Comparison of ENCODE assay signal across 12 cellular contexts in genomic region chr3:53169832-53170324, GRCh38. TPM values are rescaled to one million over a fixed set of nuclear protein-coding genes. Genes with fewer than 3 reads are reported as not detected.
DNase-seq lines count a peak whose midpoint lies in the region; ATAC-seq, FAIRE-seq and TF ChIP-seq lines count a peak whose summit lies in the region.
"Had no signal": no experiment of that assay in that cellular context is flagged by ENCODE, and none has a peak within 500 bp of the region (broad histone marks: within the 10 kb centered on the region; RNA-seq: fewer than 3 reads in every experiment).

No MANE protein-coding gene starts in this region.

- peak overlapping the region; percentile 90 for H3K27ac Mint-ChIP-seq in stimulated activated effector memory CD8-positive, alpha-beta T cell treated with anti-CD3 and anti-CD28 coated beads, Interleukin-12 subunit alpha, Interleukin-12 subunit beta, amount 100 ng/mL, for 72 hours

- TF ChIP-seq POLR2A in GM12892 (IDR thresholded peaks at IDR 0.05; ENCODE audit: low read depth, low read length): no peak

- no peak overlapping the region for H2AFZ ChIP-seq in OCI-LY7 (ENCODE audit: low read length)

- peak overlapping the region; percentile 94 for H3K27ac ChIP-seq in OCI-LY7 (ENCODE audit: low read depth, low read length, poor library complexity, severe bottlenecking)
- H3K27ac ChIP-seq in left lung: peak overlapping the region; percentile 53 to 95

- FAIRE-seq in GM12892 (lab: Jason Lieb, UNC): no peak

- H3K9me2 ChIP-seq in OCI-LY7 (ENCODE audit: insufficient read depth, low read length): no peaks in the 10 kb centered on the region

- no TSS peak for BruUV-seq in OCI-LY7 (replicated peaks; lab: Mats Ljungman, UMichigan)

- peaks cover 66% of the 10 kb centered on the region for H3K36me3 ChIP-seq in OCI-LY7 (ENCODE audit: insufficient read depth, low read length)
- peaks cover 0 to 39% of the 10 kb centered on the region in 2 donors for H3K36me3 ChIP-seq in left lung
- H3K36me3 ChIP-seq in mucosa of descending colon (ENCODE audit: low read depth): no peaks in the 10 kb centered on the region

- DNase-seq in GM12892 (ENCODE audit: insufficient read length): peak; percentile 78
- no peak for DNase-seq in OCI-LY7 (ENCODE audit: low spot score)
- DNase-seq in left lung: peak in 1 of 2 donors; percentile 69
- no peak for DNase-seq in stimulated activated effector memory CD8-positive, alpha-beta T cell treated with anti-CD3 and anti-CD28 coated beads, Interleukin-12 subunit alpha, Interleukin-12 subunit beta, amount 100 ng/mL, for 72 hours (ENCODE audit: low spot score in 2 of 2)
- no peak for DNase-seq in mucosa of descending colon
- DNase-seq: activated CD8-positive, alpha-beta memory T cell treated with anti-CD3 and anti-CD28 coated beads, Interleukin-2, amount 50 U/mL, for 48 hours; NCI-H2029 treated with DMSO at 0.1 percent for 48 hours; NCI-H82 had no signal

- POLR2A ChIA-PET in OCI-LY7 (lab: Charles Lee): interaction anchor here (0.6 to 3.2 kb wide), 12 partner anchors 9 to 176 kb away, joined by 3 to 15 read pairs (median 4); partner anchors contain the start of gene PRKCD

- ATAC-seq in left lung: no peak
- ATAC-seq in stimulated activated effector memory CD8-positive, alpha-beta T cell treated with anti-CD3 and anti-CD28 coated beads, Interleukin-12 subunit alpha, Interleukin-12 subunit beta, amount 100 ng/mL, for 72 hours: no peak
- ATAC-seq in mucosa of descending colon: no peak
- no peak for ATAC-seq in GM21786 (IDR thresholded peaks at IDR 0.05; ENCODE audit: unreplicated experiment)
- ATAC-seq in GM19023 (IDR thresholded peaks at IDR 0.05; ENCODE audit: unreplicated experiment): no peak
- ATAC-seq: esophagus mucosa had no signal

- CTCF ChIA-PET in OCI-LY7 (lab: Charles Lee; ENCODE audit: unreplicated experiment): interaction anchor here (1.0 to 1.8 kb wide), 4 partner anchors 9 to 23 kb away, joined by 3 to 9 read pairs (median 6); partner anchors contain the start of gene PRKCD

- peaks cover 95% of the 10 kb centered on the region for H3K79me2 ChIP-seq in OCI-LY7 (ENCODE audit: insufficient read depth, low read depth, low read length)

- H3K9me3 ChIP-seq in OCI-LY7 (ENCODE audit: low read length): no peaks in the 10 kb centered on the region
- H3K9me3 ChIP-seq in left lung: no peaks in the 10 kb centered on the region
- no peaks in the 10 kb centered on the region for H3K9me3 ChIP-seq in mucosa of descending colon

- peaks cover 74% of the 10 kb centered on the region for H3K4me1 Mint-ChIP-seq in stimulated activated effector memory CD8-positive, alpha-beta T cell treated with anti-CD3 and anti-CD28 coated beads, Interleukin-12 subunit alpha, Interleukin-12 subunit beta, amount 100 ng/mL, for 72 hours

- H3K4me2 ChIP-seq in OCI-LY7 (ENCODE audit: low read length): peak overlapping the region; percentile 91

- peaks cover 40% of the 10 kb centered on the region for H3K36me3 Mint-ChIP-seq in stimulated activated effector memory CD8-positive, alpha-beta T cell treated with anti-CD3 and anti-CD28 coated beads, Interleukin-12 subunit alpha, Interleukin-12 subunit beta, amount 100 ng/mL, for 72 hours
- H3K36me3 Mint-ChIP-seq: WTC11 had no signal

- H3K9me3 Mint-ChIP-seq in stimulated activated effector memory CD8-positive, alpha-beta T cell treated with anti-CD3 and anti-CD28 coated beads, Interleukin-12 subunit alpha, Interleukin-12 subunit beta, amount 100 ng/mL, for 72 hours: no peaks in the 10 kb centered on the region
- H3K9me3 Mint-ChIP-seq: WTC11 had no signal

- H3K4me1 ChIP-seq in OCI-LY7 (ENCODE audit: insufficient read depth, low read length, poor library complexity, severe bottlenecking) (peaks cover 100% of the 10 kb centered on the region), left lung (peaks cover 18 to 95% of the 10 kb centered on the region in 2 donors), mucosa of descending colon (ENCODE audit: low read depth) (peaks cover 22% of the 10 kb centered on the region)

- H4K20me1 ChIP-seq in OCI-LY7 (ENCODE audit: insufficient read depth, low read length): no peaks in the 10 kb centered on the region

- intact Hi-C loops in OCI-LY7 (cut with micrococcal nuclease; ENCODE audit: unreplicated experiment): loop anchor here (2.0 kb wide), 1 partner anchor 35 kb away; no protein-coding TSS in a partner anchor
- intact Hi-C loops in left lung (cut with DNase I): no loop called here
- intact Hi-C loops in mucosa of descending colon (cut with DNase I, micrococcal nuclease): no loop called here

- TF ChIP-seq CTCF in OCI-LY7 (conservative IDR thresholded peaks at IDR 0.05; ENCODE audit: low read length) (no peak), left lung (IDR thresholded peaks at IDR 0.05) (no peak), mucosa of descending colon (IDR thresholded peaks at IDR 0.05) (no peak)

- no peaks in the 10 kb centered on the region for H3K27me3 ChIP-seq in left lung

- H3K4me3 ChIP-seq in OCI-LY7 (ENCODE audit: low read depth, low read length, poor library complexity, severe bottlenecking) (peak overlapping the region; percentile 53), left lung (peak overlapping the region in 1 of 2 donors; percentile 45), mucosa of descending colon (no peak overlapping the region)

- peak overlapping the region; percentile 43 for H3K4me3 Mint-ChIP-seq in stimulated activated effector memory CD8-positive, alpha-beta T cell treated with anti-CD3 and anti-CD28 coated beads, Interleukin-12 subunit alpha, Interleukin-12 subunit beta, amount 100 ng/mL, for 72 hours
- H3K4me3 Mint-ChIP-seq: WTC11 had no signal

RNA-seq across cellular contexts. Expression of gene PRKCD, which starts 8.9 kb away (rescaled TPM):
- polyA plus RNA-seq in GM12892 (2012; ENCODE audit: missing spikeins): 46.9 TPM
- total RNA-seq in OCI-LY7 (2014; rRNA removed; shearing (Covaris generic)): 9.5 and 13.3 TPM in 2 replicates
- total RNA-seq in OCI-LY7 (2022) (91.6 and 108 TPM in 2 replicates), left lung (10 to 100 TPM; 73.2 to 73.7 TPM), mucosa of descending colon (10 to 100 TPM; 46.8 to 87.9 (median 83.4) TPM)

RNA-seq across cellular contexts. Expression of gene RFT1, which starts 39.6 kb away (rescaled TPM):
- 20.8 TPM for polyA plus RNA-seq in GM12892 (2012; ENCODE audit: missing spikeins)
- 9.9 and 15.8 TPM in 2 replicates for total RNA-seq in OCI-LY7 (2014; rRNA removed; shearing (Covaris generic))
- 34.7 and 34.8 TPM in 2 replicates for total RNA-seq in OCI-LY7 (2022)
- total RNA-seq in left lung: 10 to 100 TPM; 24.3 to 28.0 TPM
- 10 to 100 TPM; 14.7 to 18.7 (median 15.2) TPM for total RNA-seq in mucosa of descending colon
